8 cellular contexts compared by ENCODE assay signal in genomic region chr4:189904420-189905027, GRCh38. TPM values are rescaled to one million over a fixed set of nuclear protein-coding genes. Genes with fewer than 3 reads are reported as not detected.
DNase-seq lines count a peak whose midpoint lies in the region; ATAC-seq, FAIRE-seq and TF ChIP-seq lines count a peak whose summit lies in the region.
"Not testable (repeated sequence)": the region's sequence is repeated elsewhere in the genome, so short reads cannot be mapped to it uniquely, and the experiment has no call there.

No MANE protein-coding gene starts in this region.

- H3K27me3 ChIP-seq in HCT116 (ENCODE audit: insufficient read depth, low read length); KMS-11 (ENCODE audit: insufficient read depth, low read depth); bronchial epithelial cell (ENCODE audit: control insufficient read depth, insufficient read depth, low read length); hepatocyte; vagina: not testable (repeated sequence)

- CTCF ChIA-PET in HCT116 (lab: Charles Lee), result interaction anchor here (1.3 to 1.8 kb wide), 2 partner anchors 111 to 468 kb away, joined by 4 to 9 read pairs; no protein-coding TSS in a partner anchor

- H3K9me3 ChIP-seq in HCT116 (ENCODE audit: control insufficient read depth in 1 of 2, insufficient read depth in 1 of 2, low read depth in 1 of 2, low read length in 2 of 2); hepatocyte (ENCODE audit: low read depth); vagina: not testable (repeated sequence)

- H3K79me2 ChIP-seq in HCT116 (ENCODE audit: insufficient read depth, low read length); KMS-11 (ENCODE audit: insufficient read depth, low read depth); hepatocyte: not testable (repeated sequence)

- not testable (repeated sequence) for H3K36me3 Mint-ChIP-seq in progenitor cell of endocrine pancreas (ENCODE audit: insufficient read depth)

- H3K36me3 ChIP-seq in HCT116 (ENCODE audit: control insufficient read depth in 1 of 2, insufficient read depth in 2 of 2, low read length in 2 of 2); KMS-11 (ENCODE audit: insufficient read depth); bronchial epithelial cell (ENCODE audit: control insufficient read depth, insufficient read depth, low read length); hepatocyte (replicated peaks; ENCODE audit: insufficient read depth, low read depth); vagina: not testable (repeated sequence)

- not testable (repeated sequence) for H2AFZ ChIP-seq in HCT116 (ENCODE audit: low read depth, low read length, poor library complexity, severe bottlenecking); KMS-11 (ENCODE audit: low read depth); hepatocyte

- H3K9ac ChIP-seq in HCT116 (ENCODE audit: low read length); KMS-11: not testable (repeated sequence)

- DNase-seq in GM12865 (ENCODE audit: low read depth) (peak; percentile 68), HCT116 (ENCODE audit: low read depth, low spot score) (peak; percentile 68), bronchial epithelial cell (ENCODE audit: low read depth) (peak; percentile 52), hepatocyte (ENCODE audit: low spot score) (peak; percentile 80), progenitor cell of endocrine pancreas (ENCODE audit: low spot score, unreplicated experiment) (peak; percentile 17)
- DNase-seq in activated CD4-positive, alpha-beta T cell treated with anti-CD3 and anti-CD28 coated beads for 48 hours, result peak; percentile 58
- not testable (repeated sequence) for DNase-seq in vagina (ENCODE audit: extremely low spot score in 2 of 2)

- not testable (repeated sequence) for H3K4me3 Mint-ChIP-seq in progenitor cell of endocrine pancreas (ENCODE audit: low read depth)

- not testable (repeated sequence) for H3K4me2 ChIP-seq in HCT116 (ENCODE audit: low read length); KMS-11; hepatocyte

- peak; percentile 92 for ATAC-seq in HCT116

- TF ChIP-seq POLR2A in HCT116 (IDR thresholded peaks at IDR 0.05; ENCODE audit: borderline replicate concordance, extremely low read depth, insufficient read depth, insufficient read length); vagina (IDR thresholded peaks at IDR 0.05): not testable (repeated sequence)

- H3K27ac ChIP-seq in HCT116 (ENCODE audit: low read depth, low read length); KMS-11; hepatocyte; vagina: not testable (repeated sequence)

- WGBS in hepatocyte (ENCODE audit: low lambda C conversion rate, missing lambda C conversion rate), result 42% methylated on average over 6 of the region's 6 CpGs

- not testable (repeated sequence) for BruUV-seq in HCT116 (replicated peaks; lab: Mats Ljungman, UMichigan)

- not testable (repeated sequence) for H3K27me3 Mint-ChIP-seq in progenitor cell of endocrine pancreas

- TF ChIP-seq RAD21 in HCT116 (IDR thresholded peaks at IDR 0.05; ENCODE audit: low read depth), result peak; percentile 76

- RAD21 ChIA-PET in HCT116 (lab: Charles Lee; ENCODE audit: low non-redundant PET in 1 of 2, low total read pairs in 2 of 2, uncharacterized antibody in 2 of 2, unreplicated experiment in 2 of 2), result not testable (repeated sequence)

- not testable (repeated sequence) for H3K4me1 Mint-ChIP-seq in progenitor cell of endocrine pancreas (ENCODE audit: low read depth)

- POLR2A ChIA-PET in HCT116 (lab: Charles Lee), result not testable (repeated sequence)

- intact Hi-C loops in HCT116 (cut with micrococcal nuclease), result loop anchor here (2.0 kb wide), 1 partner anchor 468 kb away; no protein-coding TSS in a partner anchor
- intact Hi-C loops in vagina (cut with DNase I), result not testable (repeated sequence)

- H3K4me1 ChIP-seq in HCT116 (ENCODE audit: control insufficient read depth in 1 of 2, insufficient read depth in 2 of 2, low read length in 2 of 2); KMS-11 (ENCODE audit: low read depth, poor library complexity, severe bottlenecking); hepatocyte (ENCODE audit: insufficient read depth); vagina: not testable (repeated sequence)

- H3K4me3 ChIP-seq in GM12865 (ENCODE audit: low read depth, low read length); HCT116 (replicated peaks in 1 of 2; ENCODE audit: low read depth in 1 of 2, low read length in 2 of 2); KMS-11 (IDR thresholded peaks at IDR 0.05; ENCODE audit: insufficient read depth, low read depth, low read length); bronchial epithelial cell (ENCODE audit: low read depth, low read length); hepatocyte; vagina: not testable (repeated sequence)

- H3K9me2 ChIP-seq in HCT116 (ENCODE audit: insufficient read depth); hepatocyte (replicated peaks; ENCODE audit: insufficient read depth): not testable (repeated sequence)

- peak; percentile 61 for TF ChIP-seq CTCF in GM12865 (IDR thresholded peaks at IDR 0.05; ENCODE audit: insufficient read depth, low read depth, low read length, missing control alignments)
- TF ChIP-seq CTCF in HCT116 (IDR thresholded peaks at IDR 0.05 in 2 of 3, conservative IDR thresholded peaks at IDR 0.05 in 1 of 3; ENCODE audit: borderline replicate concordance in 1 of 3, insufficient read depth in 1 of 3, low read depth in 2 of 3, low read length in 2 of 3), result peak; percentile 62 to 83 (median 66)
- TF ChIP-seq CTCF in KMS-11 (conservative IDR thresholded peaks at IDR 0.05; ENCODE audit: low read depth, low read length), result peak; percentile 84
- peak; percentile 58 for TF ChIP-seq CTCF in bronchial epithelial cell (IDR thresholded peaks at IDR 0.05; ENCODE audit: insufficient read depth, low read length, severe bottlenecking)
- TF ChIP-seq CTCF in hepatocyte (IDR thresholded peaks at IDR 0.05; ENCODE audit: poor library complexity), result peak; percentile 81
- TF ChIP-seq CTCF in progenitor cell of endocrine pancreas (IDR thresholded peaks at IDR 0.05; ENCODE audit: unreplicated experiment), result peak; percentile 69
- peak; percentile 41 to 57 (median 41) for TF ChIP-seq CTCF in vagina (IDR thresholded peaks at IDR 0.05)

- FAIRE-seq in bronchial epithelial cell (lab: Jason Lieb, UNC), result not testable (repeated sequence)

- not testable (repeated sequence) for H3K9me3 Mint-ChIP-seq in progenitor cell of endocrine pancreas (ENCODE audit: low read depth)

- H3K27ac Mint-ChIP-seq in progenitor cell of endocrine pancreas, result not testable (repeated sequence)

- H4K20me1 ChIP-seq in HCT116 (ENCODE audit: insufficient read depth); KMS-11 (ENCODE audit: insufficient read depth); hepatocyte (ENCODE audit: insufficient read depth, poor library complexity, severe bottlenecking): not testable (repeated sequence)

RNA-seq across cellular contexts. Expression of gene FRG1, which starts 36.1 kb away (rescaled TPM):
- total RNA-seq in HCT116 (2021; ENCODE audit: unreplicated experiment), result 44.5 TPM
- polyA plus RNA-seq in HCT116 (2012), result 17.0 and 22.4 TPM in 2 replicates
- 23.9 and 26.3 TPM in 2 replicates for total RNA-seq in bronchial epithelial cell
- 33.8 and 35.6 TPM in 2 replicates for total RNA-seq in hepatocyte
- polyA plus RNA-seq in hepatocyte, result 27.8 and 29.6 TPM in 2 replicates
- total RNA-seq in progenitor cell of endocrine pancreas, result 36.4 and 36.7 TPM in 2 replicates
- total RNA-seq in vagina, result 36.1 TPM
